In the genomic region with DNA sequence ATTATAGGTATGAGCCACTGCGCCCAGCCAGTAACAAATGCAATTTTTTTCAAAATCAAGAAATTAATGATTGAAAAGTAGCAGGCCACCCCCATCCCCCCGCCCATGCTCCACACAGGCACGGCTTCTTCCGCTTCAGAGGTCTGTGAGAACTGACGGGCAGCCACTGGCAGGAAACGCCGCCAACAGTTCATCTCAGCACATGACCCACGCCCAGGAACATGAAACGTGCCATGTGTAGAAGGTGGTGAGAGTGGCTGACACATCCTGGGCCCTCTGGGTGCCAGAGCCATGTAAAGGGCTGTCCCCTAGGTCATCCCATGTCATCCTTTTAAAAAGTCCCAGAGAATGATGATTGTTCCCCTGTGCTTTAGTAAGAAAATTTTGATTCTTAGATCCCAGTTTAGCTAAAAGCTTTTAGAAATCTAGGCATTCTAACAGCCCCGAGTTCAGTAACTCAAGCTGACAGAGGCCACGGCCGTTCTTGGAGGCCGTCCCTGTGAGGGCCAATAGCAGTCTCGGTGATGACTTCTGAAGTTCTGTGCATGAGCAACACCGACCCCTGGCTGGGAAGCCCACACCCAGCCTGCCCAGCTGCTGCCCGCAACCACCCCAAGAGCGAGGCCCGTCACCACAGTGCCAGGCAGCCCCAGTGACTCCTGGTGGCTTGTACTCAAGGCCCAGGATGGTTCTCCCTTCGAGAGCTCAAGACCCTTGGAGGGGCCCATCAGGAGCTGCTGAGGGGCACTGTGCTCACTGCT, we compare ENCODE assay signal across 10 cellular contexts. TPM values are rescaled to one million over a fixed set of nuclear protein-coding genes. Genes with fewer than 3 reads are reported as not detected.
A peak's percentile ranks its signal among the peaks of the same experiment; 100 is the strongest.
DNase-seq lines count a peak whose midpoint lies in the region; ATAC-seq and TF ChIP-seq lines count a peak whose summit lies in the region.
"Had no signal": no experiment of that assay in that cellular context is flagged by ENCODE, and none has a peak within 500 bp of the region (broad histone marks: within the 10 kb centered on the region; RNA-seq: fewer than 3 reads in every experiment).

No MANE protein-coding gene starts in this region.

- no peak for TF ChIP-seq CTCF in SU-DHL-6 (IDR thresholded peaks at IDR 0.05; ENCODE audit: insufficient read depth, low read length, poor library complexity, severe bottlenecking)

- H3K4me1 Mint-ChIP-seq in naive B cell, result peaks cover 4 to 19% (median 19%) of the 10 kb centered on the region in 3 donors

- H3K9ac ChIP-seq in SU-DHL-6 (ENCODE audit: low read length), result peak overlapping the region; percentile 33

- H3K36me3 ChIP-seq in SU-DHL-6 (ENCODE audit: low read length), result peaks cover 4% of the 10 kb centered on the region; the same call in 1 of the 2 replicates

- peak; percentile 64 to 72 for ATAC-seq in naive B cell (ENCODE audit: low read depth in 2 of 2)
- ATAC-seq in GM21528 (IDR thresholded peaks at IDR 0.05; ENCODE audit: low FRiP score, unreplicated experiment), result no peak
- ATAC-seq in GM21367 (IDR thresholded peaks at IDR 0.05; ENCODE audit: unreplicated experiment), result no peak

- no peaks in the 10 kb centered on the region for H3K27me3 Mint-ChIP-seq in naive B cell

- H3K9me2 ChIP-seq in SU-DHL-6 (replicated peaks; ENCODE audit: insufficient read depth, low read length), result no peaks in the 10 kb centered on the region

- no peak overlapping the region for H3K4me3 ChIP-seq in SU-DHL-6 (ENCODE audit: insufficient read depth, low read length, poor library complexity, severe bottlenecking)

- peak overlapping the region in 5 of 6 donors; percentile 56 to 89 (median 75) for H3K27ac Mint-ChIP-seq in naive B cell

- H4K20me1 ChIP-seq in SU-DHL-6 (ENCODE audit: low read depth, low read length), result no peaks in the 10 kb centered on the region

- H3K79me2 ChIP-seq in SU-DHL-6 (ENCODE audit: insufficient read depth, low read length), result no peaks in the 10 kb centered on the region

- H3K36me3 Mint-ChIP-seq in naive B cell, result peaks cover 12 to 26% of the 10 kb centered on the region in 2 donors

- intact Hi-C loops in head of caudate nucleus (cut with DNase I), result no loop called here

- H3K4me3 Mint-ChIP-seq in naive B cell, result peak overlapping the region in 4 of 8 donors; percentile 10 to 64 (median 41)

- H3K9me3 ChIP-seq in SU-DHL-6 (ENCODE audit: insufficient read depth, low read length), result no peaks in the 10 kb centered on the region

- H2AFZ ChIP-seq in SU-DHL-6 (ENCODE audit: low read depth, low read length, severe bottlenecking), result no peak overlapping the region

- H3K9me3 Mint-ChIP-seq in naive B cell, result no peaks in the 10 kb centered on the region

- peaks cover 4% of the 10 kb centered on the region; the same call in 1 of the 2 replicates for H3F3A ChIP-seq in SU-DHL-6 (ENCODE audit: insufficient read depth)

- H3K27ac ChIP-seq in SU-DHL-6 (ENCODE audit: low read depth, low read length), result peak overlapping the region; percentile 92

- peak overlapping the region; percentile 44 for H3K4me2 ChIP-seq in SU-DHL-6 (ENCODE audit: low read depth, low read length, poor library complexity, severe bottlenecking)

- peak; percentile 40 for DNase-seq in activated T-cell treated with anti-CD3 and anti-CD28 coated beads for 4 hours
- no peak for DNase-seq in naive B cell
- peak; percentile 31 to 56 for DNase-seq in stimulated activated CD8-positive, alpha-beta memory T cell treated with anti-CD3 and anti-CD28 coated beads, Interleukin-7, amount 100 ng/mL, for 4 hours (ENCODE audit: low read depth in 2 of 2)
- DNase-seq in head of caudate nucleus, result no peak
- DNase-seq in kidney tubule cell (ENCODE audit: low spot score), result no peak
- DNase-seq: IMR-90, NCI-H446 treated with DMSO at 0.1 percent for 48 hours had no signal

- H3K27me3 ChIP-seq in SU-DHL-6 (ENCODE audit: low read length), result no peaks in the 10 kb centered on the region

RNA-seq across cellular contexts. Expression of gene KLHDC4, which starts 52.1 kb away (rescaled TPM):
- polyA plus RNA-seq in naive B cell (ENCODE audit: low read depth in 6 of 6), result 10 to 100 TPM; 15.9 to 25.5 (median 20.0) TPM

Comparison
In these comparisons a context has a peak if more than half of its experiments do, and no peak if none do; other contexts are left out.
1. DNase-seq: peak in activated T-cell treated with anti-CD3 and anti-CD28 coated beads for 4 hours (single experiment) and stimulated activated CD8-positive, alpha-beta memory T cell treated with anti-CD3 and anti-CD28 coated beads, Interleukin-7, amount 100 ng/mL, for 4 hours (2 of 2); none in naive B cell (single experiment), head of caudate nucleus (0 of 42) and kidney tubule cell (single experiment).
2. ATAC-seq: peak in naive B cell (2 of 2); none in GM21528 (single experiment) and GM21367 (single experiment).